23 cellular contexts compared by ENCODE assay signal in genomic region chr5:2003690-2004365, GRCh38.
DNase-seq lines count a peak whose midpoint lies in the region; ATAC-seq and TF ChIP-seq lines count a peak whose summit lies in the region.
"Had no signal": no experiment of that assay in that cellular context is flagged by ENCODE, and none has a peak within 500 bp of the region (broad histone marks: within the 10 kb centered on the region; RNA-seq: fewer than 3 reads in every experiment).

No MANE protein-coding gene starts in this region.

- no peaks in the 10 kb centered on the region for H3K36me3 ChIP-seq in lung (ENCODE audit: control insufficient read depth in 2 of 2, insufficient read depth in 2 of 2, low read length in 2 of 2)
- H3K36me3 ChIP-seq: MG63, SJSA1 had no signal

- H3K4me1 ChIP-seq in lung (ENCODE audit: control insufficient read depth in 2 of 2, insufficient read depth in 2 of 2, low read length in 2 of 2), result no peaks in the 10 kb centered on the region
- H3K4me1 ChIP-seq: A549, Caco-2, SJSA1 had no signal

- H3K4me3 ChIP-seq in LNCaP clone FGC (ENCODE audit: low read depth, low read length) (no peak overlapping the region), lung (no peak overlapping the region)
- H3K4me3 ChIP-seq: A549, GM23248, MG63, SJSA1 had no signal

- H3K9me3 ChIP-seq in lung (ENCODE audit: control insufficient read depth in 2 of 2, insufficient read depth in 1 of 2, low read length in 1 of 2), result peaks cover 0 to 3% of the 10 kb centered on the region in 2 donors
- H3K9me3 ChIP-seq: A549, Caco-2 had no signal

- no peak overlapping the region for H3K27ac ChIP-seq in lung (ENCODE audit: low read depth in 1 of 2, low read length in 1 of 2)
- H3K27ac ChIP-seq: A549, GM23248, SJSA1 had no signal

- H3K27me3 Mint-ChIP-seq in activated naive CD8-positive, alpha-beta T cell treated with anti-CD3 and anti-CD28 coated beads for 36 hours, result peaks cover 50% of the 10 kb centered on the region

- no peak overlapping the region for H3K4me3 Mint-ChIP-seq in activated naive CD8-positive, alpha-beta T cell treated with anti-CD3 and anti-CD28 coated beads for 36 hours
- H3K4me3 Mint-ChIP-seq: CD8-positive, alpha-beta T cell; H9 had no signal

- H3K4me1 Mint-ChIP-seq in activated naive CD8-positive, alpha-beta T cell treated with anti-CD3 and anti-CD28 coated beads for 36 hours, result no peaks in the 10 kb centered on the region

- no peaks in the 10 kb centered on the region for H3K9me3 Mint-ChIP-seq in activated naive CD8-positive, alpha-beta T cell treated with anti-CD3 and anti-CD28 coated beads for 36 hours
- H3K9me3 Mint-ChIP-seq: CD8-positive, alpha-beta T cell; H9 had no signal

- ATAC-seq in lung (ENCODE audit: insufficient read depth, low FRiP score), result no peak
- no peak for ATAC-seq in GM21619 (IDR thresholded peaks at IDR 0.05; ENCODE audit: unreplicated experiment)
- no peak for ATAC-seq in HG02763 (IDR thresholded peaks at IDR 0.05; ENCODE audit: unreplicated experiment)
- ATAC-seq: A549; CD8-positive, alpha-beta T cell; PC-3 had no signal

- 81 to 87% methylated on average over 20 of the region's 20 CpGs for WGBS in lung, 2 donors

- peak; percentile 5 for DNase-seq in AG20443 (ENCODE audit: low spot score)
- DNase-seq in LNCaP clone FGC (ENCODE audit: low read depth), result no peak
- peak; percentile 11 for DNase-seq in lung (ENCODE audit: low spot score)
- DNase-seq in ureter (ENCODE audit: low spot score), result peak; percentile 24
- no peak for DNase-seq in activated naive CD8-positive, alpha-beta T cell treated with anti-CD3 and anti-CD28 coated beads for 36 hours
- DNase-seq: C1 segment of cervical spinal cord; Caco-2; CD8-positive, alpha-beta T cell; GM23248; H9; KBM-7; MG63; NCI-H1105 treated with DMSO at 0.1 percent for 48 hours; NCI-H2029 treated with DMSO at 0.1 percent for 48 hours; NCI-H446 treated with DMSO at 0.1 percent for 48 hours; NCI-H526; NCI-H82; NK-92 treated with Interleukin-12 subunit alpha and Interleukin-12 subunit beta, amount 100 ng/mL, for 24 hours; PC-3 had no signal

- H3K27ac Mint-ChIP-seq in activated naive CD8-positive, alpha-beta T cell treated with anti-CD3 and anti-CD28 coated beads for 36 hours, result no peak overlapping the region
- H3K27ac Mint-ChIP-seq: CD8-positive, alpha-beta T cell; H9 had no signal

- TF ChIP-seq CTCF in LNCaP clone FGC (IDR thresholded peaks at IDR 0.05; ENCODE audit: control insufficient read depth, extremely low read depth, insufficient read depth), result 0 out of 2 replicates have a peak, but pooled peaks have one; percentile 18
- TF ChIP-seq CTCF in lung (IDR thresholded peaks at IDR 0.05; ENCODE audit: control extremely low read depth, extremely low read depth), result no peak

- H3K27me3 ChIP-seq in lung (ENCODE audit: control insufficient read depth, insufficient read depth), result no peaks in the 10 kb centered on the region

- H3K36me3 Mint-ChIP-seq in activated naive CD8-positive, alpha-beta T cell treated with anti-CD3 and anti-CD28 coated beads for 36 hours, result no peaks in the 10 kb centered on the region
- H3K36me3 Mint-ChIP-seq: CD8-positive, alpha-beta T cell had no signal

Comparison
In these comparisons a context has a peak if more than half of its experiments do, and no peak if none do; other contexts are left out.
1. DNase-seq: peak in AG20443 (single experiment), lung (single experiment) and ureter (single experiment); none in LNCaP clone FGC (single experiment) and activated naive CD8-positive, alpha-beta T cell treated with anti-CD3 and anti-CD28 coated beads for 36 hours (single experiment).